In the genomic region with DNA sequence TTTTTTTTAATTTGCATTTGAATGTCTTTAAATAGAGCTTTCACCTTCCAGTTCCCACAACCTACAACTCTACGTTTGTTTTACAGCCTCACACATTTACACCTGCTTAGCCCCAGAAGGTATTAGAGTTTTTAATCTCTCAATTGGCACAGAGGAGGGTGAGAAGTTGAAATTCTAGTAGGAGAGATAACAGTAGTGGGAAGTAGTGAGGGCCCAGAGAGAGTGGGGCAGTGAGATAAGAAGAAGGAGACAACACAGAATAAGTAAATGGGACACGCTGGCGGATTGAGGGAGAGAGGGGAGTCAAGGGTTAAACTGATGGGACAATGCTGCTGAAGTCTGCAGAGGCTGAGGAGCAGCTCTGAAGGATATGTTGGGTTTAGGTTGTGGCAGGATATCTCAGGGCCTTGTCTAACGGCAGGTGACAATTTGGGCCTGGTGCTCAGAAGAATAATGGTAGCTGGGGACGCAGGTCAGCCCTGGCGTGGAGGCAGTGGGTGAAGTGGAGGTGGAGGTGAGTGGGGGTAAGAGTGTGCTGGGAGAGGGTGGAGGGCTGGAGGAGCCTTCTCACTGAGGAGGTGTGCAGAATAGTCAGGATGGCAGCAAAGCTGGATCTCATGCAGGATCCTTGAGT, we compare ENCODE assay signal across 1 cellular context.
TF ChIP-seq lines count a peak whose summit lies in the region.

No MANE protein-coding gene starts in this region.

TF ChIP-seq in K562, 482 proteins besides CTCF, POLR2A, EP300 and RAD21 (continued from another document and continues in another):
- TF ChIP-seq ARID2 (IDR thresholded peaks at IDR 0.05) = no peak
- TF ChIP-seq, protein P1, sequence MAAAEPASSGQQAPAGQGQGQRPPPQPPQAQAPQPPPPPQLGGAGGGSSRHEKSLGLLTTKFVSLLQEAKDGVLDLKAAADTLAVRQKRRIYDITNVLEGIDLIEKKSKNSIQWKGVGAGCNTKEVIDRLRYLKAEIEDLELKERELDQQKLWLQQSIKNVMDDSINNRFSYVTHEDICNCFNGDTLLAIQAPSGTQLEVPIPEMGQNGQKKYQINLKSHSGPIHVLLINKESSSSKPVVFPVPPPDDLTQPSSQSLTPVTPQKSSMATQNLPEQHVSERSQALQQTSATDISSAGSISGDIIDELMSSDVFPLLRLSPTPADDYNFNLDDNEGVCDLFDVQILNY (CRISPR knock-in tag; IDR thresholded peaks at IDR 0.05) = no peak
- TF ChIP-seq SUPT5H (IDR thresholded peaks at IDR 0.05) = no peak
- TF ChIP-seq ZNF174 (CRISPR knock-in tag; IDR thresholded peaks at IDR 0.05) = no peak
- TF ChIP-seq, protein P2, sequence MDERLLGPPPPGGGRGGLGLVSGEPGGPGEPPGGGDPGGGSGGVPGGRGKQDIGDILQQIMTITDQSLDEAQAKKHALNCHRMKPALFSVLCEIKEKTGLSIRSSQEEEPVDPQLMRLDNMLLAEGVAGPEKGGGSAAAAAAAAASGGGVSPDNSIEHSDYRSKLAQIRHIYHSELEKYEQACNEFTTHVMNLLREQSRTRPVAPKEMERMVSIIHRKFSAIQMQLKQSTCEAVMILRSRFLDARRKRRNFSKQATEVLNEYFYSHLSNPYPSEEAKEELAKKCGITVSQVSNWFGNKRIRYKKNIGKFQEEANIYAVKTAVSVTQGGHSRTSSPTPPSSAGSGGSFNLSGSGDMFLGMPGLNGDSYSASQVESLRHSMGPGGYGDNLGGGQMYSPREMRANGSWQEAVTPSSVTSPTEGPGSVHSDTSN (CRISPR knock-in tag; IDR thresholded peaks at IDR 0.05; ENCODE audit: low read depth) = no peak
- TF ChIP-seq, protein P2 (tag; conservative IDR thresholded peaks at IDR 0.05; ENCODE audit: low read depth) = no peak
- no peak; the same call in 1 of the 2 replicates for TF ChIP-seq ZFX (CRISPR knock-in tag; IDR thresholded peaks at IDR 0.05)
- no peak for TF ChIP-seq LCOR (CRISPR knock-in tag; IDR thresholded peaks at IDR 0.05)
- TF ChIP-seq SMARCB1 (IDR thresholded peaks at IDR 0.05; ENCODE audit: insufficient read length, low read depth) = no peak
- TF ChIP-seq, protein P3, sequence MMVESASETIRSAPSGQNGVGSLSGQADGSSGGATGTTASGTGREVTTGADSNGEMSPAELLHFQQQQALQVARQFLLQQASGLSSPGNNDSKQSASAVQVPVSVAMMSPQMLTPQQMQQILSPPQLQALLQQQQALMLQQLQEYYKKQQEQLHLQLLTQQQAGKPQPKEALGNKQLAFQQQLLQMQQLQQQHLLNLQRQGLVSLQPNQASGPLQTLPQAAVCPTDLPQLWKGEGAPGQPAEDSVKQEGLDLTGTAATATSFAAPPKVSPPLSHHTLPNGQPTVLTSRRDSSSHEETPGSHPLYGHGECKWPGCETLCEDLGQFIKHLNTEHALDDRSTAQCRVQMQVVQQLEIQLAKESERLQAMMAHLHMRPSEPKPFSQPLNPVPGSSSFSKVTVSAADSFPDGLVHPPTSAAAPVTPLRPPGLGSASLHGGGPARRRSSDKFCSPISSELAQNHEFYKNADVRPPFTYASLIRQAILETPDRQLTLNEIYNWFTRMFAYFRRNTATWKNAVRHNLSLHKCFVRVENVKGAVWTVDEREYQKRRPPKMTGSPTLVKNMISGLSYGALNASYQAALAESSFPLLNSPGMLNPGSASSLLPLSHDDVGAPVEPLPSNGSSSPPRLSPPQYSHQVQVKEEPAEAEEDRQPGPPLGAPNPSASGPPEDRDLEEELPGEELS (CRISPR knock-in tag; IDR thresholded peaks at IDR 0.05; ENCODE audit: borderline replicate concordance) = no peak
- TF ChIP-seq PYGO2 (tag; IDR thresholded peaks at IDR 0.05) = no peak
- TF ChIP-seq DDX20 (tag; IDR thresholded peaks at IDR 0.05; ENCODE audit: low read depth) = no peak
- TF ChIP-seq, protein P4, sequence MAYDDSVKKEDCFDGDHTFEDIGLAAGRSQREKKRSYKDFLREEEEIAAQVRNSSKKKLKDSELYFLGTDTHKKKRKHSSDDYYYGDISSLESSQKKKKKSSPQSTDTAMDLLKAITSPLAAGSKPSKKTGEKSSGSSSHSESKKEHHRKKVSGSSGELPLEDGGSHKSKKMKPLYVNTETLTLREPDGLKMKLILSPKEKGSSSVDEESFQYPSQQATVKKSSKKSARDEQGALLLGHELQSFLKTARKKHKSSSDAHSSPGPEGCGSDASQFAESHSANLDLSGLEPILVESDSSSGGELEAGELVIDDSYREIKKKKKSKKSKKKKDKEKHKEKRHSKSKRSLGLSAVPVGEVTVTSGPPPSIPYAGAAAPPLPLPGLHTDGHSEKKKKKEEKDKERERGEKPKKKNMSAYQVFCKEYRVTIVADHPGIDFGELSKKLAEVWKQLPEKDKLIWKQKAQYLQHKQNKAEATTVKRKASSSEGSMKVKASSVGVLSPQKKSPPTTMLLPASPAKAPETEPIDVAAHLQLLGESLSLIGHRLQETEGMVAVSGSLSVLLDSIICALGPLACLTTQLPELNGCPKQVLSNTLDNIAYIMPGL (CRISPR knock-in tag; IDR thresholded peaks at IDR 0.05) = no peak
- TF ChIP-seq TRIM24 (IDR thresholded peaks at IDR 0.05) = peak; percentile 49 to 78; a peak in 2 of 4 replicates
- TF ChIP-seq KAT2B (IDR thresholded peaks at IDR 0.05; ENCODE audit: low read depth, low read length) = no peak
- no peak for TF ChIP-seq GATA2 (CRISPR knock-in tag; IDR thresholded peaks at IDR 0.05)
- TF ChIP-seq SPI1 (IDR thresholded peaks at IDR 0.05; ENCODE audit: borderline replicate concordance, low read depth, low read length) = no peak
- TF ChIP-seq CREBBP (IDR thresholded peaks at IDR 0.05; ENCODE audit: low read depth, low read length) = no peak
- no peak for TF ChIP-seq RHOXF2B (CRISPR knock-in tag; conservative IDR thresholded peaks at IDR 0.05)
- no peak for TF ChIP-seq E2F3 (CRISPR knock-in tag; IDR thresholded peaks at IDR 0.05)
- TF ChIP-seq MEF2D (tag; conservative IDR thresholded peaks at IDR 0.05; ENCODE audit: low read depth) = no peak
- TF ChIP-seq KAT8 (IDR thresholded peaks at IDR 0.05; ENCODE audit: low read depth) = no peak
- TF ChIP-seq TBP (optimal IDR thresholded peaks at IDR 0.05; ENCODE audit: low read depth, low read length) = no peak
- TF ChIP-seq ZZZ3 (IDR thresholded peaks at IDR 0.05) = no peak
- no peak for TF ChIP-seq MCM7 (IDR thresholded peaks at IDR 0.05)
- TF ChIP-seq ZKSCAN3 (CRISPR knock-in tag; IDR thresholded peaks at IDR 0.05) = no peak
- no peak for TF ChIP-seq ZC3H4 (CRISPR knock-in tag; IDR thresholded peaks at IDR 0.05; ENCODE audit: borderline replicate concordance)
- TF ChIP-seq, protein P5, sequence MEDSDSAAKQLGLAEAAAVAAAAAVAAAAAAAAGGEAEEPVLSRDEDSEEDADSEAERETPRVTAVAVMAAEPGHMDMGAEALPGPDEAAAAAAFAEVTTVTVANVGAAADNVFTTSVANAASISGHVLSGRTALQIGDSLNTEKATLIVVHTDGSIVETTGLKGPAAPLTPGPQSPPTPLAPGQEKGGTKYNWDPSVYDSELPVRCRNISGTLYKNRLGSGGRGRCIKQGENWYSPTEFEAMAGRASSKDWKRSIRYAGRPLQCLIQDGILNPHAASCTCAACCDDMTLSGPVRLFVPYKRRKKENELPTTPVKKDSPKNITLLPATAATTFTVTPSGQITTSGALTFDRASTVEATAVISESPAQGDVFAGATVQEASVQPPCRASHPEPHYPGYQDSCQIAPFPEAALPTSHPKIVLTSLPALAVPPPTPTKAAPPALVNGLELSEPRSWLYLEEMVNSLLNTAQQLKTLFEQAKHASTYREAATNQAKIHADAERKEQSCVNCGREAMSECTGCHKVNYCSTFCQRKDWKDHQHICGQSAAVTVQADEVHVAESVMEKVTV (CRISPR knock-in tag; IDR thresholded peaks at IDR 0.05) = no peak
- peak; percentile 61; the same call in 1 of the 2 replicates for TF ChIP-seq KLF16 (IDR thresholded peaks at IDR 0.05)
- TF ChIP-seq SREBF2 (CRISPR knock-in tag; IDR thresholded peaks at IDR 0.05) = no peak
- no peak for TF ChIP-seq NR3C1 (CRISPR knock-in tag; IDR thresholded peaks at IDR 0.05)
- no peak for TF ChIP-seq ZFP1 (CRISPR knock-in tag; IDR thresholded peaks at IDR 0.05)
- TF ChIP-seq HIVEP1 (CRISPR knock-in tag; IDR thresholded peaks at IDR 0.05) = no peak
- no peak for TF ChIP-seq ZNF695 (CRISPR knock-in tag; IDR thresholded peaks at IDR 0.05)
- no peak for TF ChIP-seq ZNF134 (CRISPR knock-in tag; conservative IDR thresholded peaks at IDR 0.05)
- TF ChIP-seq, protein P6, sequence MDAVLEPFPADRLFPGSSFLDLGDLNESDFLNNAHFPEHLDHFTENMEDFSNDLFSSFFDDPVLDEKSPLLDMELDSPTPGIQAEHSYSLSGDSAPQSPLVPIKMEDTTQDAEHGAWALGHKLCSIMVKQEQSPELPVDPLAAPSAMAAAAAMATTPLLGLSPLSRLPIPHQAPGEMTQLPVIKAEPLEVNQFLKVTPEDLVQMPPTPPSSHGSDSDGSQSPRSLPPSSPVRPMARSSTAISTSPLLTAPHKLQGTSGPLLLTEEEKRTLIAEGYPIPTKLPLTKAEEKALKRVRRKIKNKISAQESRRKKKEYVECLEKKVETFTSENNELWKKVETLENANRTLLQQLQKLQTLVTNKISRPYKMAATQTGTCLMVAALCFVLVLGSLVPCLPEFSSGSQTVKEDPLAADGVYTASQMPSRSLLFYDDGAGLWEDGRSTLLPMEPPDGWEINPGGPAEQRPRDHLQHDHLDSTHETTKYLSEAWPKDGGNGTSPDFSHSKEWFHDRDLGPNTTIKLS (IDR thresholded peaks at IDR 0.05; ENCODE audit: borderline replicate concordance, low read depth) = no peak
- no peak; the same call in 1 of the 2 replicates for TF ChIP-seq CC2D1A (IDR thresholded peaks at IDR 0.05)
- no peak for TF ChIP-seq ETV6 (IDR thresholded peaks at IDR 0.05; ENCODE audit: borderline replicate concordance in 1 of 2, low read depth in 2 of 2, low read length in 1 of 2)
- no peak for TF ChIP-seq ETV6 (CRISPR knock-in tag; IDR thresholded peaks at IDR 0.05; ENCODE audit: borderline replicate concordance)
- TF ChIP-seq, protein P7, sequence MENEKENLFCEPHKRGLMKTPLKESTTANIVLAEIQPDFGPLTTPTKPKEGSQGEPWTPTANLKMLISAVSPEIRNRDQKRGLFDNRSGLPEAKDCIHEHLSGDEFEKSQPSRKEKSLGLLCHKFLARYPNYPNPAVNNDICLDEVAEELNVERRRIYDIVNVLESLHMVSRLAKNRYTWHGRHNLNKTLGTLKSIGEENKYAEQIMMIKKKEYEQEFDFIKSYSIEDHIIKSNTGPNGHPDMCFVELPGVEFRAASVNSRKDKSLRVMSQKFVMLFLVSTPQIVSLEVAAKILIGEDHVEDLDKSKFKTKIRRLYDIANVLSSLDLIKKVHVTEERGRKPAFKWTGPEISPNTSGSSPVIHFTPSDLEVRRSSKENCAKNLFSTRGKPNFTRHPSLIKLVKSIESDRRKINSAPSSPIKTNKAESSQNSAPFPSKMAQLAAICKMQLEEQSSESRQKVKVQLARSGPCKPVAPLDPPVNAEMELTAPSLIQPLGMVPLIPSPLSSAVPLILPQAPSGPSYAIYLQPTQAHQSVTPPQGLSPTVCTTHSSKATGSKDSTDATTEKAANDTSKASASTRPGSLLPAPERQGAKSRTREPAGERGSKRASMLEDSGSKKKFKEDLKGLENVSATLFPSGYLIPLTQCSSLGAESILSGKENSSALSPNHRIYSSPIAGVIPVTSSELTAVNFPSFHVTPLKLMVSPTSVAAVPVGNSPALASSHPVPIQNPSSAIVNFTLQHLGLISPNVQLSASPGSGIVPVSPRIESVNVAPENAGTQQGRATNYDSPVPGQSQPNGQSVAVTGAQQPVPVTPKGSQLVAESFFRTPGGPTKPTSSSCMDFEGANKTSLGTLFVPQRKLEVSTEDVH (IDR thresholded peaks at IDR 0.05; ENCODE audit: low read depth, partially characterized antibody) = no peak
- no peak for TF ChIP-seq MTF1 (CRISPR knock-in tag; IDR thresholded peaks at IDR 0.05; ENCODE audit: borderline replicate concordance)
- TF ChIP-seq FOXK2 (conservative IDR thresholded peaks at IDR 0.05 in 1 of 2, IDR thresholded peaks at IDR 0.05 in 1 of 2; ENCODE audit: low read depth in 2 of 2) = peak; percentile 30 to 44; a peak in 2 of 4 replicates
- no peak for TF ChIP-seq ZNF76 (CRISPR knock-in tag; IDR thresholded peaks at IDR 0.05; ENCODE audit: borderline replicate concordance)
- no peak for TF ChIP-seq HCFC1 (IDR thresholded peaks at IDR 0.05; ENCODE audit: low read depth, low read length)
- TF ChIP-seq, protein P8, sequence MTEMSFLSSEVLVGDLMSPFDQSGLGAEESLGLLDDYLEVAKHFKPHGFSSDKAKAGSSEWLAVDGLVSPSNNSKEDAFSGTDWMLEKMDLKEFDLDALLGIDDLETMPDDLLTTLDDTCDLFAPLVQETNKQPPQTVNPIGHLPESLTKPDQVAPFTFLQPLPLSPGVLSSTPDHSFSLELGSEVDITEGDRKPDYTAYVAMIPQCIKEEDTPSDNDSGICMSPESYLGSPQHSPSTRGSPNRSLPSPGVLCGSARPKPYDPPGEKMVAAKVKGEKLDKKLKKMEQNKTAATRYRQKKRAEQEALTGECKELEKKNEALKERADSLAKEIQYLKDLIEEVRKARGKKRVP (CRISPR knock-in tag; IDR thresholded peaks at IDR 0.05) = no peak
- TF ChIP-seq ZSCAN29 (IDR thresholded peaks at IDR 0.05) = no peak
- TF ChIP-seq ZNF224 (CRISPR knock-in tag; IDR thresholded peaks at IDR 0.05) = no peak
- TF ChIP-seq MECOM (CRISPR knock-in tag; IDR thresholded peaks at IDR 0.05) = no peak
- peak in 1 of 2 experiments; percentile 64; a peak in 2 of 4 replicates for TF ChIP-seq HDAC1 (IDR thresholded peaks at IDR 0.05)
- TF ChIP-seq, protein P9, sequence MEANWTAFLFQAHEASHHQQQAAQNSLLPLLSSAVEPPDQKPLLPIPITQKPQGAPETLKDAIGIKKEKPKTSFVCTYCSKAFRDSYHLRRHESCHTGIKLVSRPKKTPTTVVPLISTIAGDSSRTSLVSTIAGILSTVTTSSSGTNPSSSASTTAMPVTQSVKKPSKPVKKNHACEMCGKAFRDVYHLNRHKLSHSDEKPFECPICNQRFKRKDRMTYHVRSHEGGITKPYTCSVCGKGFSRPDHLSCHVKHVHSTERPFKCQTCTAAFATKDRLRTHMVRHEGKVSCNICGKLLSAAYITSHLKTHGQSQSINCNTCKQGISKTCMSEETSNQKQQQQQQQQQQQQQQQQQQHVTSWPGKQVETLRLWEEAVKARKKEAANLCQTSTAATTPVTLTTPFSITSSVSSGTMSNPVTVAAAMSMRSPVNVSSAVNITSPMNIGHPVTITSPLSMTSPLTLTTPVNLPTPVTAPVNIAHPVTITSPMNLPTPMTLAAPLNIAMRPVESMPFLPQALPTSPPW (CRISPR knock-in tag; IDR thresholded peaks at IDR 0.05) = no peak; the same call in 1 of the 2 replicates
- TF ChIP-seq, protein P10, sequence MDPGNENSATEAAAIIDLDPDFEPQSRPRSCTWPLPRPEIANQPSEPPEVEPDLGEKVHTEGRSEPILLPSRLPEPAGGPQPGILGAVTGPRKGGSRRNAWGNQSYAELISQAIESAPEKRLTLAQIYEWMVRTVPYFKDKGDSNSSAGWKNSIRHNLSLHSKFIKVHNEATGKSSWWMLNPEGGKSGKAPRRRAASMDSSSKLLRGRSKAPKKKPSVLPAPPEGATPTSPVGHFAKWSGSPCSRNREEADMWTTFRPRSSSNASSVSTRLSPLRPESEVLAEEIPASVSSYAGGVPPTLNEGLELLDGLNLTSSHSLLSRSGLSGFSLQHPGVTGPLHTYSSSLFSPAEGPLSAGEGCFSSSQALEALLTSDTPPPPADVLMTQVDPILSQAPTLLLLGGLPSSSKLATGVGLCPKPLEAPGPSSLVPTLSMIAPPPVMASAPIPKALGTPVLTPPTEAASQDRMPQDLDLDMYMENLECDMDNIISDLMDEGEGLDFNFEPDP (CRISPR knock-in tag; IDR thresholded peaks at IDR 0.05) = no peak
